In the genomic region with DNA sequence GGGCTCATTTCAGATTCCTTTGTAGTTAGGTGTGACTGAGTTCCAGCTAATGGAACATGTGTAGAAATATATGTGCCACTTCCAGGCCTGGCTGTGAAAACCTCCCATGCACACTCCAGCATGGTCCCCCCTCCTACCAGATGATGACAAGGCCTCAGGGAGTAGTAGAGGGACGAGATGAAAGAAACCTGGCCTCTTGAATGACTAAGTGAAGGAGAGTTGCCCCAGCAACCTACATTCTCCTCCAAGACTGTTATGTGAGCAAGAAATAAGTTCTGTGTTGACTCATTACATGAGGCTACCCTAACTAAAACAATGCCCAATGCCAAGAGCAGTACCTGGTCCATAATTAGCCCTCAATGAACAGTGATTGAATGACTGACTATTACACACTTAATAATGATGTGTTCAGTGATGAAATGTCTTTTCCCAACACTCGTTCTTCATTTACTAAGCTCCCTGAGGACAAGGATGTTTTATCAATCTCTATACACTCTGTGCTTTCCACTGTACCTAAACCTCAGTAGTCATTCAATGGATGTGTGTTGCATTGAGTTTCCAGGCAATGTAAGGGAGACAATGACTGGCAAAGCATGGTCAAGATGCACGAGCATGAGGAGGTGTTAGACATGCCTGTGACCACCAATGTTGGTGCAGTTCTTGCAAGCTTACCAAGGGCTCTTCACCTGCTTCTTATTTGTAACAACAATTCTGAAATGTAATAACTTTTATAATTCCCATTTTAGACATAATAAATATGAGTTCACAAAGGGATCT, we compare ENCODE assay signal across 10 cellular contexts.
A peak's percentile ranks its signal among the peaks of the same experiment; 100 is the strongest.
DNase-seq lines count a peak whose midpoint lies in the region; ATAC-seq and TF ChIP-seq lines count a peak whose summit lies in the region.
"Had no signal": no experiment of that assay in that cellular context is flagged by ENCODE, and none has a peak within 500 bp of the region (broad histone marks: within the 10 kb centered on the region; RNA-seq: fewer than 3 reads in every experiment).

No MANE protein-coding gene starts in this region.

- H3K4me1 Mint-ChIP-seq in activated CD8-positive, alpha-beta memory T cell treated with anti-CD3 and anti-CD28 coated beads, Interleukin-2, amount 10 ng/mL, durations not matched to agents 7 days and 5 days = peaks cover 64% of the 10 kb centered on the region
- peaks cover 64% of the 10 kb centered on the region for H3K4me1 Mint-ChIP-seq in activated CD4-positive, alpha-beta T cell treated with anti-CD3 and anti-CD28 coated beads, Interleukin-2, amount 10 ng/mL, durations not matched to agents 7 days and 5 days

- TF ChIP-seq CTCF in fibroblast of pulmonary artery (IDR thresholded peaks at IDR 0.05; ENCODE audit: low read length, missing control alignments) = no peak
- TF ChIP-seq CTCF in left ventricle myocardium inferior (IDR thresholded peaks at IDR 0.05; ENCODE audit: borderline replicate concordance) = no peak

- POLR2A ChIA-PET in activated CD4-positive, alpha-beta T cell treated with anti-CD3 and anti-CD28 coated beads, Interleukin-2, amount 10 ng/mL, durations not matched to agents 7 days and 5 days (lab: Charles Lee) = interaction anchor here (0.6 kb wide), 1 partner anchor 28 kb away, joined by 3 read pairs; no protein-coding TSS in a partner anchor

- no peak overlapping the region for H3K27ac ChIP-seq in left ventricle myocardium inferior (replicated peaks)

- ATAC-seq in activated CD8-positive, alpha-beta memory T cell treated with anti-CD3 and anti-CD28 coated beads, Interleukin-2, amount 10 ng/mL, durations not matched to agents 7 days and 5 days = peak; percentile 10
- ATAC-seq in stimulated activated naive CD8-positive, alpha-beta T cell treated with anti-CD3 and anti-CD28 coated beads, Interleukin-15, Interleukin-2, amounts not matched to agents 100 U/mL and 50 U/mL, for 24 hours = peak; percentile 93

- DNase-seq in activated CD8-positive, alpha-beta memory T cell treated with anti-CD3 and anti-CD28 coated beads, Interleukin-2, amount 10 ng/mL, durations not matched to agents 7 days and 5 days = no peak
- no peak for DNase-seq in activated CD8-positive, alpha-beta memory T cell treated with anti-CD3 and anti-CD28 coated beads, Interleukin-2, amount 50 U/mL, for 4 hours
- DNase-seq in activated CD4-positive, alpha-beta T cell treated with anti-CD3 and anti-CD28 coated beads, Interleukin-2, amount 10 ng/mL, durations not matched to agents 7 days and 5 days = no peak
- DNase-seq in fibroblast of pulmonary artery (ENCODE audit: low read depth) (peak; percentile 50), COR-L47 (lab: John Stamatoyannopoulos, UW) (no peak), NCI-H1436 (lab: John Stamatoyannopoulos, UW) (no peak), left ventricle myocardium inferior (no peak)
- DNase-seq in stimulated activated naive CD8-positive, alpha-beta T cell treated with anti-CD3 and anti-CD28 coated beads, Interleukin-15, Interleukin-2, amounts not matched to agents 100 U/mL and 50 U/mL, for 24 hours = peak; percentile 41
- DNase-seq: ACHN, NCI-H2171 had no signal

- CTCF ChIA-PET in activated CD8-positive, alpha-beta memory T cell treated with anti-CD3 and anti-CD28 coated beads, Interleukin-2, amount 10 ng/mL, durations not matched to agents 7 days and 5 days (lab: Charles Lee) = interaction anchor here (1.2 to 1.9 kb wide), 2 partner anchors 21 to 67 kb away, joined by 3 to 11 read pairs; no protein-coding TSS in a partner anchor
- CTCF ChIA-PET in activated CD4-positive, alpha-beta T cell treated with anti-CD3 and anti-CD28 coated beads, Interleukin-2, amount 10 ng/mL, durations not matched to agents 7 days and 5 days (lab: Charles Lee) = interaction anchor here (0.6 to 2.0 kb wide), 9 partner anchors 8 to 503 kb away, joined by 3 to 6 read pairs (median 3); a partner anchor contains a TSS

- no peaks in the 10 kb centered on the region for H3K4me1 ChIP-seq in left ventricle myocardium inferior

- H3K4me3 ChIP-seq in fibroblast of pulmonary artery (replicated peaks; ENCODE audit: low read depth, low read length) (no peak overlapping the region), left ventricle myocardium inferior (no peak overlapping the region)

- H3K27me3 ChIP-seq in left ventricle myocardium inferior (ENCODE audit: low read depth) = no peaks in the 10 kb centered on the region

- intact Hi-C loops in left ventricle myocardium inferior (cut with micrococcal nuclease) = no loop called here

- H3K27me3 Mint-ChIP-seq in activated CD8-positive, alpha-beta memory T cell treated with anti-CD3 and anti-CD28 coated beads, Interleukin-2, amount 10 ng/mL, durations not matched to agents 7 days and 5 days = no peaks in the 10 kb centered on the region
- H3K27me3 Mint-ChIP-seq in activated CD4-positive, alpha-beta T cell treated with anti-CD3 and anti-CD28 coated beads, Interleukin-2, amount 10 ng/mL, durations not matched to agents 7 days and 5 days = no peaks in the 10 kb centered on the region

- peaks cover 16% of the 10 kb centered on the region for H3K36me3 Mint-ChIP-seq in activated CD8-positive, alpha-beta memory T cell treated with anti-CD3 and anti-CD28 coated beads, Interleukin-2, amount 10 ng/mL, durations not matched to agents 7 days and 5 days
- peaks cover 22% of the 10 kb centered on the region for H3K36me3 Mint-ChIP-seq in activated CD4-positive, alpha-beta T cell treated with anti-CD3 and anti-CD28 coated beads, Interleukin-2, amount 10 ng/mL, durations not matched to agents 7 days and 5 days (ENCODE audit: low read depth)

- H3K9me3 ChIP-seq in left ventricle myocardium inferior (replicated peaks) = no peaks in the 10 kb centered on the region

- H3K27ac Mint-ChIP-seq in activated CD8-positive, alpha-beta memory T cell treated with anti-CD3 and anti-CD28 coated beads, Interleukin-2, amount 10 ng/mL, durations not matched to agents 7 days and 5 days = peak overlapping the region; percentile 44
- peak overlapping the region; percentile 16 for H3K27ac Mint-ChIP-seq in activated CD4-positive, alpha-beta T cell treated with anti-CD3 and anti-CD28 coated beads, Interleukin-2, amount 10 ng/mL, durations not matched to agents 7 days and 5 days

- H3K9me3 Mint-ChIP-seq in activated CD8-positive, alpha-beta memory T cell treated with anti-CD3 and anti-CD28 coated beads, Interleukin-2, amount 10 ng/mL, durations not matched to agents 7 days and 5 days (ENCODE audit: low read depth) = peaks cover 3% of the 10 kb centered on the region
- H3K9me3 Mint-ChIP-seq in activated CD4-positive, alpha-beta T cell treated with anti-CD3 and anti-CD28 coated beads, Interleukin-2, amount 10 ng/mL, durations not matched to agents 7 days and 5 days = peaks cover 17% of the 10 kb centered on the region

- no peaks in the 10 kb centered on the region for H3K36me3 ChIP-seq in left ventricle myocardium inferior

- no peak overlapping the region for H3K4me3 Mint-ChIP-seq in activated CD8-positive, alpha-beta memory T cell treated with anti-CD3 and anti-CD28 coated beads, Interleukin-2, amount 10 ng/mL, durations not matched to agents 7 days and 5 days
- H3K4me3 Mint-ChIP-seq in activated CD4-positive, alpha-beta T cell treated with anti-CD3 and anti-CD28 coated beads, Interleukin-2, amount 10 ng/mL, durations not matched to agents 7 days and 5 days = no peak overlapping the region

Comparison
In these comparisons a context has a peak if more than half of its experiments do, and no peak if none do; other contexts are left out.
1. DNase-seq: peak in fibroblast of pulmonary artery (single experiment) and stimulated activated naive CD8-positive, alpha-beta T cell treated with anti-CD3 and anti-CD28 coated beads, Interleukin-15, Interleukin-2, amounts not matched to agents 100 U/mL and 50 U/mL, for 24 hours (single experiment); none in activated CD8-positive, alpha-beta memory T cell treated with anti-CD3 and anti-CD28 coated beads, Interleukin-2, amount 10 ng/mL, durations not matched to agents 7 days and 5 days (single experiment), activated CD8-positive, alpha-beta memory T cell treated with anti-CD3 and anti-CD28 coated beads, Interleukin-2, amount 50 U/mL, for 4 hours (single experiment), activated CD4-positive, alpha-beta T cell treated with anti-CD3 and anti-CD28 coated beads, Interleukin-2, amount 10 ng/mL, durations not matched to agents 7 days and 5 days (single experiment), COR-L47 (single experiment), NCI-H1436 (single experiment) and left ventricle myocardium inferior (single experiment).